In the genomic region with DNA sequence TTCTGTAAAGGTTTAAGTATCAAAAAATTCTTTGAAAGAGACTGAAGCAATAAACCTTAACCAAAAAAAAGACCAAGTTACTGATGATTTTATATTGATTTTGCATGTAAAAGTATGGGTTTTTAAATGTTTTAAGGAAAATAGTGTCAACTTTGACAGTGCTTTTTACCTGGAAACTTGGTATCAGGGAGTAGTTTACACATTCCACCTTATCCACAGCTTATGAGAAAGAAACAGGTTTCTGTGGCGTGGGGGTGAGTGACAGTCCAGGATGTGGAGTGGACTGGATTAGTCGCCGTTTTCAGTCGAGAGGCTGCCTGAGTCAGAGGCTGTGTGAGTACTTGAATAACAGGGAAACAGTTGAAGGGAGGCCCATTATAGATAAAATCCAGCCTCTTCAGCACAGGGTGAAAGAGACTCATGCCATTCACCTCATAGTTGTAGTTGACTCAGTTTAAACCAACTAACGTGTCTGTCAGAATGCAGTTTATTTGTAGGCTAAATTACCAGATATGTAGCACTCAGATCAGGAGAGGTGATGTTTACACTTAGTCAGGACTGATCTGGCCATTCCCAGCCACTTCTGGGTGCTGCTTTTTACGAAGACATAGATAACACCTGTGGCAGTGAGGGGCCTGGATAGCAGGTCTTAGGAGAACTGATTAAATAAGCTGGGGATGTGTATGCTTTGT, we compare ENCODE assay signal across 7 cellular contexts. TPM values are rescaled to one million over a fixed set of nuclear protein-coding genes. Genes with fewer than 3 reads are reported as not detected.
DNase-seq lines count a peak whose midpoint lies in the region; ATAC-seq and TF ChIP-seq lines count a peak whose summit lies in the region.

No MANE protein-coding gene starts in this region.

- peak; percentile 89 for DNase-seq in activated CD4-positive, alpha-beta T cell treated with anti-CD3 and anti-CD28 coated beads for 48 hours
- DNase-seq in erythroblast (lab: John Stamatoyannopoulos, UW): peak; percentile 51 to 73
- peak; percentile 84 for DNase-seq in renal cortical epithelial cell (ENCODE audit: low read depth)
- DNase-seq in epidermal melanocyte (ENCODE audit: insufficient read length, low spot score): no peak
- DNase-seq in effector CD8-positive, alpha-beta T cell (lab: John Stamatoyannopoulos, UW): no peak

- ATAC-seq in GM19452 (IDR thresholded peaks at IDR 0.05; ENCODE audit: unreplicated experiment) (peak; percentile 52), HG03571 (IDR thresholded peaks at IDR 0.05; ENCODE audit: unreplicated experiment) (peak; percentile 40)

- peak; percentile 11 for TF ChIP-seq POLR2A in erythroblast (IDR thresholded peaks at IDR 0.05; ENCODE audit: low read length)

RNA-seq across cellular contexts. Expression of gene GPR183, which starts 0.6 kb away (rescaled TPM):
- not detected in 2 replicates for total RNA-seq in renal cortical epithelial cell

RNA-seq across cellular contexts. Expression of gene GPR18, which starts 49.6 kb away (rescaled TPM):
- total RNA-seq in renal cortical epithelial cell: not detected in 2 replicates

Comparison
In these comparisons a context has a peak if more than half of its experiments do, and no peak if none do; other contexts are left out.
1. DNase-seq: peak in activated CD4-positive, alpha-beta T cell treated with anti-CD3 and anti-CD28 coated beads for 48 hours (single experiment), erythroblast (2 of 2) and renal cortical epithelial cell (single experiment); none in epidermal melanocyte (single experiment) and effector CD8-positive, alpha-beta T cell (single experiment).